Comparison of ENCODE assay signal across 35 cellular contexts in genomic region chr14:54792288-54792687, GRCh38.
"Had no signal": no experiment of that assay in that cellular context is flagged by ENCODE, and none has a peak within 500 bp of the region (broad histone marks: within the 10 kb centered on the region; RNA-seq: fewer than 3 reads in every experiment).

No MANE protein-coding gene starts in this region.

- H3K9ac ChIP-seq: SK-N-SH had no signal

- H3K4me3 Mint-ChIP-seq: activated CD4-positive, alpha-beta T cell treated with anti-CD3 and anti-CD28 coated beads for 36 hours; activated CD4-positive, alpha-beta T cell treated with anti-CD3 and anti-CD28 coated beads, Interleukin-2, amount 10 ng/mL, durations not matched to agents 7 days and 5 days; activated CD8-positive, alpha-beta T cell treated with anti-CD3 and anti-CD28 coated beads, Interleukin-2, amount 10 ng/mL, durations not matched to agents 7 days and 5 days; activated naive CD4-positive, alpha-beta T cell treated with anti-CD3 and anti-CD28 coated beads, Interleukin-2, amount 50 U/mL, for 24 hours; activated naive CD8-positive, alpha-beta T cell treated with anti-CD3 and anti-CD28 coated beads, Interleukin-2, amount 10 ng/mL, durations not matched to agents 7 days and 5 days; activated T-cell treated with anti-CD3 and anti-CD28 coated beads, Interleukin-2, amount 50 U/mL, for 72 hours; central memory CD8-positive, alpha-beta T cell; T-helper 1 cell treated with Interleukin-12 subunit alpha and Interleukin-12 subunit beta and Interleukin-4 antibody, amounts not matched to agents 30 μg/mL and 1 μg/mL, for 36 hours; T-helper 2 cell treated with Interferon-gamma antibody and Interleukin-4, amounts not matched to agents 5 μg/mL and 100 μg/mL, for 36 hours had no signal

- H3K9me3 ChIP-seq: ascending aorta, MG63, SJSA1, SK-N-SH had no signal

- H3K36me3 Mint-ChIP-seq: activated naive CD8-positive, alpha-beta T cell treated with anti-CD3 and anti-CD28 coated beads, Interleukin-2, amount 10 ng/mL, durations not matched to agents 7 days and 5 days had no signal

- H3K4me1 Mint-ChIP-seq: activated CD4-positive, alpha-beta T cell treated with anti-CD3 and anti-CD28 coated beads for 36 hours; activated naive CD4-positive, alpha-beta T cell treated with anti-CD3 and anti-CD28 coated beads, Interleukin-2, amount 50 U/mL, for 24 hours; central memory CD8-positive, alpha-beta T cell had no signal

- H3K27ac Mint-ChIP-seq: activated CD4-positive, alpha-beta T cell treated with anti-CD3 and anti-CD28 coated beads for 36 hours; activated CD4-positive, alpha-beta T cell treated with anti-CD3 and anti-CD28 coated beads, Interleukin-2, amount 10 ng/mL, durations not matched to agents 7 days and 5 days; activated CD8-positive, alpha-beta T cell treated with anti-CD3 and anti-CD28 coated beads, Interleukin-2, amount 10 ng/mL, durations not matched to agents 7 days and 5 days; activated naive CD4-positive, alpha-beta T cell treated with anti-CD3 and anti-CD28 coated beads, Interleukin-2, amount 50 U/mL, for 24 hours; activated naive CD8-positive, alpha-beta T cell treated with anti-CD3 and anti-CD28 coated beads, Interleukin-2, amount 10 ng/mL, durations not matched to agents 7 days and 5 days; activated T-cell treated with anti-CD3 and anti-CD28 coated beads, Interleukin-2, amount 50 U/mL, for 72 hours; activated T-helper 2 cell treated with anti-CD3 and anti-CD28 coated beads, Interferon-gamma antibody, Interleukin-2, Interleukin-4, amounts not matched to agents 10 μg/mL and 5 μg/mL and 100 μg/mL, durations not matched to agents 14 hours and 24 hours and 36 hours; T-helper 1 cell treated with Interleukin-12 subunit alpha and Interleukin-12 subunit beta and Interleukin-4 antibody, amounts not matched to agents 30 μg/mL and 1 μg/mL, for 36 hours; T-helper 2 cell treated with Interferon-gamma antibody and Interleukin-4, amounts not matched to agents 5 μg/mL and 100 μg/mL, for 36 hours had no signal

- DNase-seq: activated CD4-positive, alpha-beta T cell treated with anti-CD3 and anti-CD28 coated beads for 36 hours; activated CD4-positive, alpha-beta T cell treated with anti-CD3 and anti-CD28 coated beads, Interleukin-2, amount 10 ng/mL, durations not matched to agents 7 days and 5 days; activated CD4-positive, alpha-beta T cell treated with anti-CD3 and anti-CD28 coated beads, Interleukin-2, amount 50 U/mL, for 48 hours; activated CD8-positive, alpha-beta memory T cell treated with anti-CD3 and anti-CD28 coated beads, Interleukin-2, amount 50 U/mL, for 4 hours; activated CD8-positive, alpha-beta T cell treated with anti-CD3 and anti-CD28 coated beads, Interleukin-2, amount 10 ng/mL, durations not matched to agents 7 days and 5 days; activated gamma-delta T cell; activated naive CD4-positive, alpha-beta T cell treated with Interleukin-2 at 50 U/mL for 16 hours; activated naive CD8-positive, alpha-beta T cell treated with anti-CD3 and anti-CD28 coated beads, Interleukin-2, amount 10 ng/mL, durations not matched to agents 7 days and 5 days; activated T-cell treated with anti-CD3 and anti-CD28 coated beads, Interleukin-2, amount 50 U/mL, for 72 hours; amygdala; Kasumi-1; KBM-7; MG63; NCI-H1048; NCI-H1105 treated with DMSO at 0.1 percent for 48 hours; NCI-H1436; NCI-H1694 treated with DMSO at 0.1 percent for 48 hours; NCI-H2029; NCI-H345; NCI-H524 treated with DMSO at 0.1 percent for 48 hours; NCI-H748 treated with DMSO at 0.1 percent for 48 hours; NK-92 treated with Interleukin-12 subunit alpha and Interleukin-12 subunit beta, amount 100 ng/mL, for 24 hours; PC-3; Peyer's patch; RPMI8226; SHP77 treated with DMSO at 0.1 percent for 48 hours; SK-N-SH had no signal

- H3K4me3 ChIP-seq: ascending aorta, cardiac muscle cell, MG63, Peyer's patch, SJSA1 had no signal

- H3K36me3 ChIP-seq: MG63 had no signal

- H3K4me2 ChIP-seq: SK-N-SH had no signal

- H3K27me3 ChIP-seq: ascending aorta, cardiac muscle cell, MG63, Peyer's patch, SJSA1 had no signal

- H3K4me1 ChIP-seq: Peyer's patch had no signal

- H3K9me3 Mint-ChIP-seq: activated CD4-positive, alpha-beta T cell treated with anti-CD3 and anti-CD28 coated beads, Interleukin-2, amount 10 ng/mL, durations not matched to agents 7 days and 5 days; activated naive CD4-positive, alpha-beta T cell treated with anti-CD3 and anti-CD28 coated beads, Interleukin-2, amount 50 U/mL, for 24 hours; activated T-helper 2 cell treated with anti-CD3 and anti-CD28 coated beads, Interferon-gamma antibody, Interleukin-2, Interleukin-4, amounts not matched to agents 10 μg/mL and 5 μg/mL and 100 μg/mL, durations not matched to agents 14 hours and 24 hours and 36 hours had no signal

- H3K27me3 Mint-ChIP-seq: activated naive CD4-positive, alpha-beta T cell treated with anti-CD3 and anti-CD28 coated beads, Interleukin-2, amount 50 U/mL, for 24 hours; activated naive CD8-positive, alpha-beta T cell treated with anti-CD3 and anti-CD28 coated beads, Interleukin-2, amount 10 ng/mL, durations not matched to agents 7 days and 5 days had no signal

- H3K27ac ChIP-seq: ascending aorta, cardiac muscle cell, Peyer's patch, SJSA1 had no signal
